ENCODE assay signal across 10 cellular contexts in genomic region chr5:141657937-141658545, GRCh38. TPM values are rescaled to one million over a fixed set of nuclear protein-coding genes. Genes with fewer than 3 reads are reported as not detected.
DNase-seq lines count a peak whose midpoint lies in the region; ATAC-seq and TF ChIP-seq lines count a peak whose summit lies in the region.
"Had no signal": no experiment of that assay in that cellular context is flagged by ENCODE, and none has a peak within 500 bp of the region (broad histone marks: within the 10 kb centered on the region; RNA-seq: fewer than 3 reads in every experiment).

No MANE protein-coding gene starts in this region.

- H3K79me1 ChIP-seq in mesenchymal stem cell (replicated peaks; ENCODE audit: low read length, poor library complexity, severe bottlenecking): peaks cover 2% of the 10 kb centered on the region

- ATAC-seq in HG02642 (IDR thresholded peaks at IDR 0.05; ENCODE audit: poor library complexity, unreplicated experiment) (peak; percentile 69), SK-N-SH treated with all-trans-retinoic acid at 6 μM for 48 hours (peak; percentile 44; the same call in 2 of the 3 replicates), GM18517 (IDR thresholded peaks at IDR 0.05; ENCODE audit: unreplicated experiment) (no peak)

- no peaks in the 10 kb centered on the region for H3K27me3 ChIP-seq in mesenchymal stem cell (ENCODE audit: control insufficient read depth in 1 of 2, insufficient read depth in 1 of 2, low read length in 2 of 2)

- no peak overlapping the region for H2BK5ac ChIP-seq in mesenchymal stem cell (ENCODE audit: low read depth, low read length, poor library complexity, severe bottlenecking)

- H2BK12ac ChIP-seq in mesenchymal stem cell (ENCODE audit: low read length in 2 of 2): no peak overlapping the region

- no peak overlapping the region for H3K18ac ChIP-seq in mesenchymal stem cell (ENCODE audit: low read depth in 1 of 2, low read length in 2 of 2)

- H4K91ac ChIP-seq in mesenchymal stem cell (ENCODE audit: low read length): no peak overlapping the region

- peak; percentile 67 for DNase-seq in GM13976 (ENCODE audit: low spot score)
- peak; percentile 94 for DNase-seq in mesenchymal stem cell
- no peak for DNase-seq in activated T-cell treated with anti-CD3 and anti-CD28 coated beads, Interleukin-2, amount 50 U/mL, for 48 hours
- DNase-seq in anterior cingulate cortex (lab: John Stamatoyannopoulos, UW): no peak
- DNase-seq in NCI-H1417 treated with DMSO at 0.1 percent for 48 hours (lab: John Stamatoyannopoulos, UW): no peak
- DNase-seq: activated T-cell treated with anti-CD3 and anti-CD28 coated beads, Interleukin-2, amount 50 U/mL, for 1 hour; NCI-H510A had no signal

- H3K14ac ChIP-seq in mesenchymal stem cell (ENCODE audit: low read length in 2 of 2): no peak overlapping the region

- no peaks in the 10 kb centered on the region for H3K9me3 ChIP-seq in mesenchymal stem cell (ENCODE audit: control insufficient read depth, low read length)

- peak overlapping the region; percentile 23 for H2BK15ac ChIP-seq in mesenchymal stem cell (ENCODE audit: low read depth, poor library complexity, severe bottlenecking)

- peaks cover 40 to 44% of the 10 kb centered on the region in 2 experiments for H3K36me3 ChIP-seq in mesenchymal stem cell (ENCODE audit: control insufficient read depth in 1 of 2, insufficient read depth in 2 of 2, low read depth in 1 of 2, low read length in 2 of 2)

- H4K8ac ChIP-seq in mesenchymal stem cell (ENCODE audit: low read length): no peak overlapping the region

- TF ChIP-seq CTCF in GM13976 (IDR thresholded peaks at IDR 0.05; ENCODE audit: borderline replicate concordance, control extremely low read depth, extremely low read depth, insufficient read depth, missing control alignments): no peak

- H3K4me2 ChIP-seq in mesenchymal stem cell (ENCODE audit: low read length, poor library complexity, severe bottlenecking): no peak overlapping the region

- no peak overlapping the region for H3K23ac ChIP-seq in mesenchymal stem cell (ENCODE audit: low read length in 2 of 2)

- H3K4me3 ChIP-seq in mesenchymal stem cell (ENCODE audit: insufficient read depth in 1 of 2, low read depth in 1 of 2, low read length in 2 of 2): no peak overlapping the region

- no peak overlapping the region for H2AFZ ChIP-seq in mesenchymal stem cell (ENCODE audit: low read depth, low read length)

- H3K4me1 ChIP-seq in mesenchymal stem cell (ENCODE audit: control insufficient read depth, insufficient read depth, low read depth, low read length): peaks cover 14% of the 10 kb centered on the region

- no peak overlapping the region for H3K27ac ChIP-seq in mesenchymal stem cell (ENCODE audit: low read length, poor library complexity, severe bottlenecking)

- in situ Hi-C loops in GM13976 (cut with MboI; ENCODE audit: low sequenced_read_pairs, unreplicated experiment): no loop called here

- H2AK5ac ChIP-seq in mesenchymal stem cell (ENCODE audit: low read length, severe bottlenecking): no peak overlapping the region

- 44% methylated on average over 8 of the region's 8 CpGs for WGBS in mesenchymal stem cell

- H3K4ac ChIP-seq in mesenchymal stem cell (ENCODE audit: low read depth in 1 of 2, low read length in 2 of 2): no peak overlapping the region

- H3K9ac ChIP-seq in mesenchymal stem cell (ENCODE audit: low read length): no peak overlapping the region

- no peak overlapping the region for H2BK120ac ChIP-seq in mesenchymal stem cell (ENCODE audit: low read depth, low read length)

TF ChIP-seq in SK-N-SH treated with all-trans-retinoic acid at 6 μM for 48 hours, 23 proteins besides CTCF, POLR2A, EP300 and RAD21:
- TF ChIP-seq ZNF8 (CRISPR knock-in tag; IDR thresholded peaks at IDR 0.05): no peak
- TF ChIP-seq BACH2 (CRISPR knock-in tag; IDR thresholded peaks at IDR 0.05; ENCODE audit: borderline replicate concordance): no peak
- no peak for TF ChIP-seq TSHZ2 (CRISPR knock-in tag; IDR thresholded peaks at IDR 0.05)
- no peak for TF ChIP-seq CREB5 (CRISPR knock-in tag; IDR thresholded peaks at IDR 0.05; ENCODE audit: low read depth)

RNA-seq across cellular contexts. Expression of gene FCHSD1, which starts 6.8 kb away (rescaled TPM):
- 17.4 TPM for polyA plus RNA-seq in mesenchymal stem cell (2013, experiment 1 of 2)
- 17.0 TPM for polyA plus RNA-seq in mesenchymal stem cell (2013, experiment 2 of 2)

RNA-seq across cellular contexts. Expression of gene RELL2, which starts 21.2 kb away (rescaled TPM):
- polyA plus RNA-seq in mesenchymal stem cell (2013, experiment 1 of 2): 4.3 TPM
- 4.2 TPM for polyA plus RNA-seq in mesenchymal stem cell (2013, experiment 2 of 2)

RNA-seq across cellular contexts. Expression of gene HDAC3, which starts 21.4 kb away (rescaled TPM):
- polyA plus RNA-seq in mesenchymal stem cell (2013, experiment 1 of 2): 42.8 TPM
- polyA plus RNA-seq in mesenchymal stem cell (2013, experiment 2 of 2): 42.2 TPM

RNA-seq across cellular contexts. Expression of gene ARAP3, which starts 24.0 kb away (rescaled TPM):
- polyA plus RNA-seq in mesenchymal stem cell (2013, experiment 1 of 2): 6.8 TPM
- polyA plus RNA-seq in mesenchymal stem cell (2013, experiment 2 of 2): 6.3 TPM

RNA-seq across cellular contexts. Expression of gene DIAPH1, which starts 39.2 kb away (rescaled TPM):
- 20.3 TPM for polyA plus RNA-seq in mesenchymal stem cell (2013, experiment 1 of 2)
- polyA plus RNA-seq in mesenchymal stem cell (2013, experiment 2 of 2): 19.1 TPM

Comparison
In these comparisons a context has a peak if more than half of its experiments do, and no peak if none do; other contexts are left out.
1. DNase-seq: peak in GM13976 (single experiment) and mesenchymal stem cell (single experiment); none in activated T-cell treated with anti-CD3 and anti-CD28 coated beads, Interleukin-2, amount 50 U/mL, for 48 hours (0 of 2), anterior cingulate cortex (0 of 58) and NCI-H1417 treated with DMSO at 0.1 percent for 48 hours (single experiment).